In genomic region chr12:93429448-93429847, GRCh38 we compare ENCODE assay signal across 17 cellular contexts.
"Had no signal": no experiment of that assay in that cellular context is flagged by ENCODE, and none has a peak within 500 bp of the region (broad histone marks: within the 10 kb centered on the region; RNA-seq: fewer than 3 reads in every experiment).

No MANE protein-coding gene starts in this region.

- H3K27ac ChIP-seq: colonic mucosa, ovary had no signal

- H3K27ac Mint-ChIP-seq: activated naive CD8-positive, alpha-beta T cell treated with anti-CD3 and anti-CD28 coated beads for 36 hours; T-helper 1 cell treated with Interleukin-12 subunit alpha and Interleukin-12 subunit beta and Interleukin-4 antibody, amounts not matched to agents 30 μg/mL and 1 μg/mL, for 36 hours had no signal

- H3K9me3 ChIP-seq: colonic mucosa, gastroesophageal sphincter, heart left ventricle, ovary had no signal

- H3K27me3 Mint-ChIP-seq: activated naive CD8-positive, alpha-beta T cell treated with anti-CD3 and anti-CD28 coated beads for 36 hours; activated T-helper 17 cell treated with anti-CD3 and anti-CD28 coated beads, Interleukin-2, amount 50 U/mL, for 72 hours; naive thymus-derived CD8-positive, alpha-beta T cell had no signal

- H3K36me3 ChIP-seq: colonic mucosa, gastroesophageal sphincter, heart left ventricle, ovary had no signal

- H3K4me3 Mint-ChIP-seq: activated naive CD8-positive, alpha-beta T cell treated with anti-CD3 and anti-CD28 coated beads for 36 hours; T-helper 1 cell treated with Interleukin-12 subunit alpha and Interleukin-12 subunit beta and Interleukin-4 antibody, amounts not matched to agents 30 μg/mL and 1 μg/mL, for 36 hours had no signal

- H3K9me3 Mint-ChIP-seq: activated naive CD8-positive, alpha-beta T cell treated with anti-CD3 and anti-CD28 coated beads for 36 hours; activated T-helper 17 cell treated with anti-CD3 and anti-CD28 coated beads, Interleukin-2, amount 50 U/mL, for 72 hours; naive thymus-derived CD8-positive, alpha-beta T cell; T-helper 1 cell treated with Interleukin-12 subunit alpha and Interleukin-12 subunit beta and Interleukin-4 antibody, amounts not matched to agents 30 μg/mL and 1 μg/mL, for 36 hours had no signal

- ATAC-seq: activated CD4-positive, CD25-positive, alpha-beta regulatory T cell treated with anti-CD3 and anti-CD28 coated beads, Interleukin-2, amount 50 U/mL, for 24 hours; activated T-helper 17 cell treated with anti-CD3 and anti-CD28 coated beads, Interleukin-2, amount 50 U/mL, for 72 hours; gastroesophageal sphincter; naive thymus-derived CD8-positive, alpha-beta T cell; sciatic nerve had no signal

- DNase-seq: activated naive CD4-positive, alpha-beta T cell; activated naive CD8-positive, alpha-beta T cell treated with anti-CD3 and anti-CD28 coated beads for 36 hours; activated T-cell treated with anti-CD3 and anti-CD28 coated beads for 4 hours; amniotic stem cell; colonic mucosa; heart left ventricle; kidney glomerular epithelial cell; mesendoderm; naive thymus-derived CD8-positive, alpha-beta T cell; ovary; stimulated activated CD4-positive, alpha-beta T cell treated with anti-CD3 and anti-CD28 coated beads, Interleukin-4, amount 100 ng/mL, for 4 hours; stimulated activated naive CD4-positive, alpha-beta T cell had no signal

- H3K4me3 ChIP-seq: colonic mucosa, gastroesophageal sphincter, heart left ventricle, ovary had no signal

- H3K27me3 ChIP-seq: colonic mucosa, gastroesophageal sphincter, heart left ventricle, ovary had no signal
